In the genomic region with DNA sequence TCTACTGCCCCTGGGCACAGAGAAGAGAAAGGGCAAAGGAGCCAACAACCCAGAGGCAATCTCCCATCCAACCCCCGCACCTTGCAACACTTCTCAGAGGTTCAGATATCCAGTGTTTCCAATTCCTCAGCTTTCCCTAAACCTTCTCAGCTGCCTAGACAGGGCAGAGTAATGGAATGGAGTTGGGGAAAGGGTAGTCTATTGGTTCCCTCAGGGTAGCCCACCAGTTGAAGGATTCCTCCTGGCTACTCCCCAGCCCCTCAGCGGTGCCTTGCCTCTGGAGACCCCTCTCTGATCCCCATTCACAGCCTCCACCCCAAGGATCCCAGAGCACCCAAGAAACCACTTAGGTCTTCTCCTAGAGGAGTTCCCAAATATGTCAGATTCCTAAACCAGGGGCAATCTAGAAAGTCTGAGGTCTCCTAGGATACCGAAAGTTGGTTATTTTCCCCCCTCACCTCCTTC, we compare ENCODE assay signal across 6 cellular contexts. TPM values are rescaled to one million over a fixed set of nuclear protein-coding genes. Genes with fewer than 3 reads are reported as not detected.
DNase-seq lines count a peak whose midpoint lies in the region; ATAC-seq and TF ChIP-seq lines count a peak whose summit lies in the region.

No MANE protein-coding gene starts in this region.

- 32 to 38% methylated on average over 3 of the region's 3 CpGs for WGBS in esophagus squamous epithelium, 2 donors

- H3K4me3 ChIP-seq in esophagus squamous epithelium: peak overlapping the region in 3 of 4 donors; percentile 20 to 53 (median 23)
- peak overlapping the region; percentile 34 for H3K4me3 ChIP-seq in skeletal muscle cell (ENCODE audit: low read depth, low read length)
- no peak overlapping the region for H3K4me3 ChIP-seq in mucosa of descending colon

- no peak for DNase-seq in esophagus squamous epithelium (lab: John Stamatoyannopoulos, UW)
- DNase-seq in skeletal muscle cell (ENCODE audit: low read depth): no peak
- DNase-seq in mucosa of descending colon: no peak
- no peak for DNase-seq in NCI-H128 (lab: John Stamatoyannopoulos, UW; ENCODE audit: unreplicated experiment)

- TF ChIP-seq POLR2A in esophagus squamous epithelium (IDR thresholded peaks at IDR 0.05): no peak

- intact Hi-C loops in esophagus squamous epithelium (cut with DNase I) (no loop called here), mucosa of descending colon (cut with DNase I, micrococcal nuclease) (no loop called here)

- ATAC-seq in mucosa of descending colon: no peak
- ATAC-seq in GM19452 (IDR thresholded peaks at IDR 0.05; ENCODE audit: unreplicated experiment): no peak

- peaks cover 0 to 57% (median 0%) of the 10 kb centered on the region in 4 donors for H3K27me3 ChIP-seq in esophagus squamous epithelium

- peak overlapping the region; percentile 57 for H3K27ac ChIP-seq in KOPT-K1 (ENCODE audit: low read depth, low read length, poor library complexity, severe bottlenecking)
- H3K27ac ChIP-seq in esophagus squamous epithelium: no peak overlapping the region

- TF ChIP-seq CTCF in esophagus squamous epithelium (IDR thresholded peaks at IDR 0.05) (no peak), mucosa of descending colon (IDR thresholded peaks at IDR 0.05) (no peak)

- H3K9me3 ChIP-seq in KOPT-K1 (ENCODE audit: insufficient read depth, low read length, poor library complexity, severe bottlenecking): no peaks in the 10 kb centered on the region
- no peaks in the 10 kb centered on the region for H3K9me3 ChIP-seq in esophagus squamous epithelium
- H3K9me3 ChIP-seq in mucosa of descending colon: no peaks in the 10 kb centered on the region

- peaks cover 17 to 37% (median 20%) of the 10 kb centered on the region in 3 donors for H3K4me1 ChIP-seq in esophagus squamous epithelium
- peaks cover 14% of the 10 kb centered on the region for H3K4me1 ChIP-seq in mucosa of descending colon (ENCODE audit: low read depth)

- H3K36me3 ChIP-seq in KOPT-K1 (ENCODE audit: insufficient read depth, low read length) (no peaks in the 10 kb centered on the region), esophagus squamous epithelium (no peaks in the 10 kb centered on the region), mucosa of descending colon (ENCODE audit: low read depth) (no peaks in the 10 kb centered on the region)

RNA-seq across cellular contexts. Expression of a gene that starts 0.5 kb away (rescaled TPM):
- total RNA-seq in esophagus squamous epithelium: under 1 TPM in 3 of 4 donors, not detected in 1; 0.15 to 0.44 (median 0.38) TPM
- under 1 TPM in 2 of 3 donors, not detected in 1; 0.25 to 0.31 TPM for total RNA-seq in mucosa of descending colon

RNA-seq across cellular contexts. Expression of a gene that starts 19.8 kb away (rescaled TPM):
- total RNA-seq in esophagus squamous epithelium (100 to 1,000 TPM; 274 to 473 (median 422) TPM), mucosa of descending colon (100 to 1,000 TPM; 580 to 894 (median 610) TPM)

RNA-seq across cellular contexts. Expression of a gene that starts 20.4 kb away (rescaled TPM):
- total RNA-seq in esophagus squamous epithelium: 10 to 100 TPM; 13.2 to 29.9 (median 23.7) TPM
- 10 to 100 TPM; 37.1 to 56.9 (median 50.5) TPM for total RNA-seq in mucosa of descending colon

RNA-seq across cellular contexts. Expression of a gene that starts 24.6 kb away (rescaled TPM):
- total RNA-seq in esophagus squamous epithelium (100 to 1,000 TPM in 2 of 4 donors, 10 to 100 TPM in 2; 68.1 to 153 (median 97.9) TPM), mucosa of descending colon (100 to 1,000 TPM in 2 of 3 donors, 10 to 100 TPM in 1; 84.0 to 115 (median 104) TPM)
